Comparison of ENCODE assay signal across 1 cellular context in the genomic region with DNA sequence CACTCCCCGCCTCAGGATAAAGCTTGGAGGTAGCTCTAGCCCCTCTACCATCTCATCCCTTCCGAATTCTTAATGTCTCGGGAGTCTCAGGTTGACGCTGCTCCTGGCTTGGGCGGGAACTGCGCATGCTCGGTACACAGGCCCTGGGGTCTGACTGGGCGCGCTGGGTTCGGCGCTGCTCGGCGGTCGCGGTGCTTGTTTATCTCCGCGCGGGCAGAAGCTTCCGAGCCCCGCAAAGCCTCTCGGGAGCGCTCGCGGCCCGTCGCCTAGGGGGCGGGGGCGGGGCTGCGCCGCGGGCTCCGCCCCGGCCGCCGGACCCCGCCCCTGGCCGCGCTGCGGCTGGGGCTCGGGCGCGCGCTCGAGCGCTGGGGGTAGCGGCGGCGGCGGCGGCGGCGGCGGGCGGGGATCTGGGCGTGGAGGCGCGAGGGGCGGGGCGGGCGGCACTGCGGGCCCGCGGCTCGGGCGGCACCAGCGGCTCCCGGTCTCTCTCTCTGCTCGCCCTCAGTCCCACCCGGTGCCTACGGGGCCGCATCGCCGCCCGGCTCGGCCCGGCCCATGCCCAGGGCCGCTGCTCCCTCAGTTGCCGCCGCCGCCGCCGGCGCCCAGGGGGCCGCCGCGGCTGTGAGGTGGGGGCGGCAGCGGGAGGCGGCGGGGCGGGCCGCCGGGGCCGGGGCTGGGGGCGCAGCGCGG.
TF ChIP-seq lines count a peak whose summit lies in the region.

A gene (plus strand): TSS at position 443 of the 690 bp plus-strand sequence. CDS start 302 bp downstream, outside the sequence.

TF ChIP-seq in GM12878, 131 proteins besides CTCF, POLR2A, EP300 and RAD21 (continued from another document):
- TF ChIP-seq, protein P1, sequence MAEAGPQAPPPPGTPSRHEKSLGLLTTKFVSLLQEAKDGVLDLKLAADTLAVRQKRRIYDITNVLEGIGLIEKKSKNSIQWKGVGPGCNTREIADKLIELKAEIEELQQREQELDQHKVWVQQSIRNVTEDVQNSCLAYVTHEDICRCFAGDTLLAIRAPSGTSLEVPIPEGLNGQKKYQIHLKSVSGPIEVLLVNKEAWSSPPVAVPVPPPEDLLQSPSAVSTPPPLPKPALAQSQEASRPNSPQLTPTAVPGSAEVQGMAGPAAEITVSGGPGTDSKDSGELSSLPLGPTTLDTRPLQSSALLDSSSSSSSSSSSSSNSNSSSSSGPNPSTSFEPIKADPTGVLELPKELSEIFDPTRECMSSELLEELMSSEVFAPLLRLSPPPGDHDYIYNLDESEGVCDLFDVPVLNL (IDR thresholded peaks at IDR 0.05; ENCODE audit: low read depth, low read length): peak; percentile 83
- no peak for TF ChIP-seq YY1 (IDR thresholded peaks at IDR 0.05; ENCODE audit: low read depth, low read length)
- no peak for TF ChIP-seq EZH2 (IDR thresholded peaks at IDR 0.05; ENCODE audit: borderline replicate concordance, control insufficient read depth, low read depth, low read length)
- TF ChIP-seq RELA (IDR thresholded peaks at IDR 0.05; ENCODE audit: borderline replicate concordance, partially characterized antibody): peak; percentile 59
- peak; percentile 51; the same call in 1 of the 2 replicates for TF ChIP-seq POLR2AphosphoS5 (IDR thresholded peaks at IDR 0.05; ENCODE audit: low read length)
- TF ChIP-seq LARP7 (IDR thresholded peaks at IDR 0.05): peak; percentile 68; the same call in 1 of the 2 replicates
- TF ChIP-seq, protein P2, sequence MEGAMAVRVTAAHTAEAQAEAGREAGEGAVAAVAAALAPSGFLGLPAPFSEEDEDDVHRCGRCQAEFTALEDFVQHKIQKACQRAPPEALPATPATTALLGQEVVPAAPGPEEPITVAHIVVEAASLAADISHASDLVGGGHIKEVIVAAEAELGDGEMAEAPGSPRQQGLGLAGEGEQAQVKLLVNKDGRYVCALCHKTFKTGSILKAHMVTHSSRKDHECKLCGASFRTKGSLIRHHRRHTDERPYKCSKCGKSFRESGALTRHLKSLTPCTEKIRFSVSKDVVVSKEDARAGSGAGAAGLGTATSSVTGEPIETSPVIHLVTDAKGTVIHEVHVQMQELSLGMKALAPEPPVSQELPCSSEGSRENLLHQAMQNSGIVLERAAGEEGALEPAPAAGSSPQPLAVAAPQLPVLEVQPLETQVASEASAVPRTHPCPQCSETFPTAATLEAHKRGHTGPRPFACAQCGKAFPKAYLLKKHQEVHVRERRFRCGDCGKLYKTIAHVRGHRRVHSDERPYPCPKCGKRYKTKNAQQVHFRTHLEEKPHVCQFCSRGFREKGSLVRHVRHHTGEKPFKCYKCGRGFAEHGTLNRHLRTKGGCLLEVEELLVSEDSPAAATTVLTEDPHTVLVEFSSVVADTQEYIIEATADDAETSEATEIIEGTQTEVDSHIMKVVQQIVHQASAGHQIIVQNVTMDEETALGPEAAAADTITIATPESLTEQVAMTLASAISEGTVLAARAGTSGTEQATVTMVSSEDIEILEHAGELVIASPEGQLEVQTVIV (IDR thresholded peaks at IDR 0.05; ENCODE audit: borderline replicate concordance, partially characterized antibody): no peak
- no peak for TF ChIP-seq FOXM1 (IDR thresholded peaks at IDR 0.05; ENCODE audit: low read depth, low read length)
- TF ChIP-seq RB1 (IDR thresholded peaks at IDR 0.05; ENCODE audit: borderline replicate concordance): peak; percentile 30; the same call in 1 of the 2 replicates
- TF ChIP-seq SIN3A (IDR thresholded peaks at IDR 0.05; ENCODE audit: low read depth, low read length): peak; percentile 89
- peak; percentile 22; the same call in 1 of the 2 replicates for TF ChIP-seq NRF1 (conservative IDR thresholded peaks at IDR 0.05; ENCODE audit: low read depth, low read length)
- TF ChIP-seq POLR2AphosphoS2 (IDR thresholded peaks at IDR 0.05; ENCODE audit: low read depth, low read length): 0 out of 2 replicates have a peak, but pooled peaks have one; percentile 20
- peak in 1 of 2 experiments; percentile 70; a peak in 1 of 3 replicates for TF ChIP-seq EGR1 (IDR thresholded peaks at IDR 0.05; ENCODE audit: borderline replicate concordance in 1 of 2, low read depth in 2 of 2, low read length in 2 of 2)
- TF ChIP-seq, protein P3, sequence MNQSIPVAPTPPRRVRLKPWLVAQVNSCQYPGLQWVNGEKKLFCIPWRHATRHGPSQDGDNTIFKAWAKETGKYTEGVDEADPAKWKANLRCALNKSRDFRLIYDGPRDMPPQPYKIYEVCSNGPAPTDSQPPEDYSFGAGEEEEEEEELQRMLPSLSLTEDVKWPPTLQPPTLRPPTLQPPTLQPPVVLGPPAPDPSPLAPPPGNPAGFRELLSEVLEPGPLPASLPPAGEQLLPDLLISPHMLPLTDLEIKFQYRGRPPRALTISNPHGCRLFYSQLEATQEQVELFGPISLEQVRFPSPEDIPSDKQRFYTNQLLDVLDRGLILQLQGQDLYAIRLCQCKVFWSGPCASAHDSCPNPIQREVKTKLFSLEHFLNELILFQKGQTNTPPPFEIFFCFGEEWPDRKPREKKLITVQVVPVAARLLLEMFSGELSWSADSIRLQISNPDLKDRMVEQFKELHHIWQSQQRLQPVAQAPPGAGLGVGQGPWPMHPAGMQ (IDR thresholded peaks at IDR 0.05; ENCODE audit: borderline replicate concordance): no peak
- TF ChIP-seq DPF2 (IDR thresholded peaks at IDR 0.05): 0 out of 2 replicates have a peak, but pooled peaks have one; percentile 47
- 0 out of 4 replicates have a peak, but pooled peaks of 1 of the 2 experiments have one; percentile 34 for TF ChIP-seq BHLHE40 (IDR thresholded peaks at IDR 0.05; ENCODE audit: borderline replicate concordance in 1 of 2, low read depth in 2 of 2, low read length in 1 of 2)
- 0 out of 2 replicates have a peak, but pooled peaks have one; percentile 10 for TF ChIP-seq TCF3 (IDR thresholded peaks at IDR 0.05; ENCODE audit: borderline replicate concordance, insufficient read depth, low read depth, low read length)
- no peak for TF ChIP-seq NR2C2 (IDR thresholded peaks at IDR 0.05; ENCODE audit: borderline replicate concordance, control insufficient read depth, insufficient read length, low read depth)
